Comparison of ENCODE assay signal across 25 cellular contexts in genomic region chr13:94607056-94607455, GRCh38. TPM values are rescaled to one million over a fixed set of nuclear protein-coding genes. Genes with fewer than 3 reads are reported as not detected.
DNase-seq lines count a peak whose midpoint lies in the region; ATAC-seq, FAIRE-seq and TF ChIP-seq lines count a peak whose summit lies in the region.
"Had no signal": no experiment of that assay in that cellular context is flagged by ENCODE, and none has a peak within 500 bp of the region (broad histone marks: within the 10 kb centered on the region; RNA-seq: fewer than 3 reads in every experiment).

No MANE protein-coding gene starts in this region.

- peaks cover 1% of the 10 kb centered on the region for H3K36me3 Mint-ChIP-seq in activated naive CD4-positive, alpha-beta T cell treated with anti-CD3 and anti-CD28 coated beads, Interleukin-2, amount 50 U/mL, for 24 hours
- peaks cover 67% of the 10 kb centered on the region for H3K36me3 Mint-ChIP-seq in stimulated activated effector memory CD8-positive, alpha-beta T cell treated with anti-CD3 and anti-CD28 coated beads, Interleukin-12 subunit alpha, Interleukin-12 subunit beta, amount 100 ng/mL, for 72 hours
- H3K36me3 Mint-ChIP-seq: IgD-negative memory B cell had no signal

- H3K4me1 ChIP-seq in gastroesophageal sphincter: peaks cover 0 to 16% (median 0%) of the 10 kb centered on the region in 3 donors

- WGBS in gastroesophageal sphincter (ENCODE audit: low coverage in 1 of 2), 2 donors: 86 to 87% methylated on average over 4 of the region's 4 CpGs

- TF ChIP-seq CTCF in D721Med (IDR thresholded peaks at IDR 0.05; ENCODE audit: insufficient read depth, missing control alignments): no peak
- no peak for TF ChIP-seq CTCF in gastroesophageal sphincter (IDR thresholded peaks at IDR 0.05)

- H3K9me3 ChIP-seq in gastroesophageal sphincter: no peaks in the 10 kb centered on the region
- H3K9me3 ChIP-seq: A549, Caco-2, Peyer's patch had no signal

- TF ChIP-seq EP300 in gastroesophageal sphincter (IDR thresholded peaks at IDR 0.05): no peak

- no peak for DNase-seq in activated naive CD4-positive, alpha-beta T cell treated with Interleukin-2 at 50 U/mL for 16 hours
- no peak for DNase-seq in D721Med (ENCODE audit: insufficient read length, low spot score)
- DNase-seq in NCI-H69 (lab: John Stamatoyannopoulos, UW): peak; percentile 23
- DNase-seq in stimulated activated effector memory CD8-positive, alpha-beta T cell treated with anti-CD3 and anti-CD28 coated beads, Interleukin-12 subunit alpha, Interleukin-12 subunit beta, amount 100 ng/mL, for 72 hours (ENCODE audit: low spot score in 2 of 2): no peak
- DNase-seq in OCI-M2 (lab: John Stamatoyannopoulos, UW; ENCODE audit: unreplicated experiment): no peak
- no peak for DNase-seq in NCI-H1930 (lab: John Stamatoyannopoulos, UW)
- DNase-seq: Caco-2; DND-41; GOT3; NCI-H1092 treated with DMSO at 0.1 percent for 48 hours; NCI-H1436 treated with DMSO at 0.1 percent for 48 hours; NCI-H2029; NCI-H226; NCI-H510A treated with DMSO at 0.1 percent for 48 hours; NCI-H774; NK-92 treated with Interleukin-12 subunit alpha and Interleukin-12 subunit beta, amount 100 ng/mL, for 24 hours; Peyer's patch had no signal

- no peak for ATAC-seq in stimulated activated effector memory CD8-positive, alpha-beta T cell treated with anti-CD3 and anti-CD28 coated beads, Interleukin-12 subunit alpha, Interleukin-12 subunit beta, amount 100 ng/mL, for 72 hours
- ATAC-seq in gastroesophageal sphincter: no peak
- ATAC-seq: A549, HCT116, SK-N-SH treated with all-trans-retinoic acid at 6 μM for 48 hours had no signal

- no peaks in the 10 kb centered on the region for H3K27me3 ChIP-seq in gastroesophageal sphincter
- H3K27me3 ChIP-seq: Peyer's patch had no signal

- TF ChIP-seq POLR2A in gastroesophageal sphincter (IDR thresholded peaks at IDR 0.05): no peak

- no peak overlapping the region for H3K27ac ChIP-seq in gastroesophageal sphincter
- H3K27ac ChIP-seq: A549, Peyer's patch had no signal

- peaks cover 0 to 37% of the 10 kb centered on the region in 2 donors for H3K36me3 ChIP-seq in gastroesophageal sphincter

- peaks cover 38% of the 10 kb centered on the region for H3K4me1 Mint-ChIP-seq in activated naive CD4-positive, alpha-beta T cell treated with anti-CD3 and anti-CD28 coated beads, Interleukin-2, amount 50 U/mL, for 24 hours
- H3K4me1 Mint-ChIP-seq in stimulated activated effector memory CD8-positive, alpha-beta T cell treated with anti-CD3 and anti-CD28 coated beads, Interleukin-12 subunit alpha, Interleukin-12 subunit beta, amount 100 ng/mL, for 72 hours: peaks cover 22% of the 10 kb centered on the region

- H3K4me3 Mint-ChIP-seq in activated naive CD4-positive, alpha-beta T cell treated with anti-CD3 and anti-CD28 coated beads, Interleukin-2, amount 50 U/mL, for 24 hours: no peak overlapping the region
- no peak overlapping the region for H3K4me3 Mint-ChIP-seq in stimulated activated effector memory CD8-positive, alpha-beta T cell treated with anti-CD3 and anti-CD28 coated beads, Interleukin-12 subunit alpha, Interleukin-12 subunit beta, amount 100 ng/mL, for 72 hours
- H3K4me3 Mint-ChIP-seq: B cell, IgD-negative memory B cell had no signal

- H3K27ac Mint-ChIP-seq in activated naive CD4-positive, alpha-beta T cell treated with anti-CD3 and anti-CD28 coated beads, Interleukin-2, amount 50 U/mL, for 24 hours: peak overlapping the region; percentile 15
- H3K27ac Mint-ChIP-seq in stimulated activated effector memory CD8-positive, alpha-beta T cell treated with anti-CD3 and anti-CD28 coated beads, Interleukin-12 subunit alpha, Interleukin-12 subunit beta, amount 100 ng/mL, for 72 hours: peak overlapping the region; percentile 7
- H3K27ac Mint-ChIP-seq: B cell had no signal

- H3K9me3 Mint-ChIP-seq in activated naive CD4-positive, alpha-beta T cell treated with anti-CD3 and anti-CD28 coated beads, Interleukin-2, amount 50 U/mL, for 24 hours: no peaks in the 10 kb centered on the region
- H3K9me3 Mint-ChIP-seq in stimulated activated effector memory CD8-positive, alpha-beta T cell treated with anti-CD3 and anti-CD28 coated beads, Interleukin-12 subunit alpha, Interleukin-12 subunit beta, amount 100 ng/mL, for 72 hours: no peaks in the 10 kb centered on the region
- H3K9me3 Mint-ChIP-seq: IgD-negative memory B cell had no signal

- no peak overlapping the region for H3K4me3 ChIP-seq in gastroesophageal sphincter
- H3K4me3 ChIP-seq: A549, Peyer's patch had no signal

- peak; percentile 38 for FAIRE-seq in D721Med (lab: Jason Lieb, UNC)
- FAIRE-seq: A549, GM12891 had no signal

- no peaks in the 10 kb centered on the region for H3K27me3 Mint-ChIP-seq in activated naive CD4-positive, alpha-beta T cell treated with anti-CD3 and anti-CD28 coated beads, Interleukin-2, amount 50 U/mL, for 24 hours
- H3K27me3 Mint-ChIP-seq: B cell, IgD-negative memory B cell had no signal

RNA-seq across cellular contexts. Expression of gene GPR180, which starts 5.4 kb away (rescaled TPM):
- total RNA-seq in gastroesophageal sphincter: 1 to 10 TPM; 3.4 to 6.4 (median 5.5) TPM

RNA-seq across cellular contexts. Expression of gene TGDS, which starts 11.1 kb away (rescaled TPM):
- 10 to 100 TPM in 3 of 4 donors, 1 to 10 TPM in 1; 6.8 to 11.4 (median 10.4) TPM for total RNA-seq in gastroesophageal sphincter
